8 cellular contexts compared by ENCODE assay signal in the genomic region with DNA sequence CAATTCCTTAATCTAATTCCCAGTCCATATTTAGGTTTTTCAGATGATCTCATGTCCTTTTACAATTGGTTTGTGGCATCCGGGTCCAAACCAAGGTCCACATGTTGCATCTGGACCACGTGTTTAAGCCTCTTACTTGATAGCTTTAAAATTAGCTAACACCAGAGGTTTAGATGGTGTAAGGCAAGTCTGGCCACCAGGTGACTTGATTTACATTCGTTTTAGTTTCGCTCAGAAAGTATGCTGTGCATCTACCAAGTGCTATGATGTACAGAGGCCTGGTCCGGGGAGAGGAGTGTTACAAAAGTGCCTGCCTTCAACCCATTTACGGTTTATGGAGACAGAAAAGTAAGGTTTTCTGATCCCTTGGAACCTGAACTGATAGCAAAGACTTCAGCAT. TPM values are rescaled to one million over a fixed set of nuclear protein-coding genes. Genes with fewer than 3 reads are reported as not detected.
DNase-seq lines count a peak whose midpoint lies in the region; ATAC-seq lines count a peak whose summit lies in the region.

No MANE protein-coding gene starts in this region.

- H3K4me1 Mint-ChIP-seq in IgD-negative memory B cell = peaks cover 23 to 38% (median 24%) of the 10 kb centered on the region in 3 donors
- peaks cover 55% of the 10 kb centered on the region for H3K4me1 Mint-ChIP-seq in activated T-cell treated with anti-CD3 and anti-CD28 coated beads, Interleukin-2, amount 50 U/mL, for 24 hours (ENCODE audit: low read depth)

- H3K4me3 Mint-ChIP-seq in IgD-negative memory B cell = peak overlapping the region; percentile 87 to 97 (median 94)
- H3K4me3 Mint-ChIP-seq in activated T-cell treated with anti-CD3 and anti-CD28 coated beads, Interleukin-2, amount 50 U/mL, for 24 hours = peak overlapping the region; percentile 93

- H3K9me3 Mint-ChIP-seq in IgD-negative memory B cell = no peaks in the 10 kb centered on the region
- H3K9me3 Mint-ChIP-seq in activated T-cell treated with anti-CD3 and anti-CD28 coated beads, Interleukin-2, amount 50 U/mL, for 24 hours = no peaks in the 10 kb centered on the region

- peak overlapping the region; percentile 89 to 99 (median 98) for H3K27ac Mint-ChIP-seq in IgD-negative memory B cell
- peak overlapping the region; percentile 99 for H3K27ac Mint-ChIP-seq in activated T-cell treated with anti-CD3 and anti-CD28 coated beads, Interleukin-2, amount 50 U/mL, for 24 hours

- DNase-seq in NCI-H2227 (lab: John Stamatoyannopoulos, UW; ENCODE audit: unreplicated experiment) (peak; percentile 7), NCI-H2227 treated with DMSO at 0.1 percent for 48 hours (lab: John Stamatoyannopoulos, UW) (no peak), germinal center (ENCODE audit: low spot score) (peak; percentile 45)
- DNase-seq in activated T-cell treated with anti-CD3 and anti-CD28 coated beads, Interleukin-2, amount 50 U/mL, for 24 hours = peak; percentile 38
- DNase-seq in stimulated activated CD4-positive, alpha-beta T cell treated with anti-CD3 and anti-CD28 coated beads, Interleukin-2, amount 100 ng/mL, for 24 hours = peak; percentile 20 to 33
- DNase-seq in effector CD4-positive, alpha-beta T cell = no peak

- no peak for ATAC-seq in GM18868 (IDR thresholded peaks at IDR 0.05; ENCODE audit: unreplicated experiment)

- no peaks in the 10 kb centered on the region for H3K27me3 Mint-ChIP-seq in IgD-negative memory B cell
- no peaks in the 10 kb centered on the region for H3K27me3 Mint-ChIP-seq in activated T-cell treated with anti-CD3 and anti-CD28 coated beads, Interleukin-2, amount 50 U/mL, for 24 hours

- H3K36me3 Mint-ChIP-seq in IgD-negative memory B cell = peaks cover 6% of the 10 kb centered on the region
- H3K36me3 Mint-ChIP-seq in activated T-cell treated with anti-CD3 and anti-CD28 coated beads, Interleukin-2, amount 50 U/mL, for 24 hours (ENCODE audit: low read depth) = peaks cover 42% of the 10 kb centered on the region

RNA-seq across cellular contexts. Expression of a gene that starts 0.9 kb away (rescaled TPM):
- polyA plus RNA-seq in IgD-negative memory B cell = 76.2 TPM

Comparison
In these comparisons a context has a peak if more than half of its experiments do, and no peak if none do; other contexts are left out.
1. DNase-seq: peak in NCI-H2227 (single experiment), activated T-cell treated with anti-CD3 and anti-CD28 coated beads, Interleukin-2, amount 50 U/mL, for 24 hours (single experiment), germinal center (single experiment) and stimulated activated CD4-positive, alpha-beta T cell treated with anti-CD3 and anti-CD28 coated beads, Interleukin-2, amount 100 ng/mL, for 24 hours (2 of 2); none in NCI-H2227 treated with DMSO at 0.1 percent for 48 hours (single experiment) and effector CD4-positive, alpha-beta T cell (single experiment).